In the genomic region with DNA sequence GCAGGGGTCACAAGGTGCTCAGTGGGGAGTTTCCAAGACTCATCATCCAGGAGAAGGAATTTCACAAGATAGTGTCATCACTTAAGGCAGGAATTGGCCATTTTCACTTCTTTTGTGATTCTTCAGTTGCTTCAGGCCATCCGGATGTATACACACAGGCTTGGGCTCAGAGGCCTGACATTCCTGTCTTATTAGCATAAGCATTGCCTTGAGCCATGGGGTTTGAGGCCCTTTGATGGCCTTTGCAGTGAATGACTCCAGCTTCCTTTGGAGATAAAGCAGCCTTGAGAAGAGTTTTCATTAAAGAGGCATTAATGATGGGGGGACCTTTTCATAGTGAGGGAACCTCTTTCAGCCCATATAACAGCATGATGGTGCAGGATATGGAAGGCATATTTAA, we compare ENCODE assay signal across 31 cellular contexts.
"Had no signal": no experiment of that assay in that cellular context is flagged by ENCODE, and none has a peak within 500 bp of the region (broad histone marks: within the 10 kb centered on the region; RNA-seq: fewer than 3 reads in every experiment).

No MANE protein-coding gene starts in this region.

- H3K27ac Mint-ChIP-seq: activated CD4-positive, alpha-beta memory T cell treated with anti-CD3 and anti-CD28 coated beads for 36 hours; activated CD4-positive, alpha-beta T cell treated with anti-CD3 and anti-CD28 coated beads for 36 hours; activated CD4-positive, alpha-beta T cell treated with anti-CD3 and anti-CD28 coated beads, Interleukin-2, amount 10 ng/mL, durations not matched to agents 24 days and 14 days; activated naive CD4-positive, alpha-beta T cell treated with anti-CD3 and anti-CD28 coated beads, Interleukin-2, amount 10 ng/mL, durations not matched to agents 7 days and 5 days; activated naive CD4-positive, alpha-beta T cell treated with anti-CD3 and anti-CD28 coated beads, Interleukin-2, amount 50 U/mL, for 72 hours; activated naive CD8-positive, alpha-beta T cell treated with anti-CD3 and anti-CD28 coated beads, Interleukin-2, amount 10 ng/mL, durations not matched to agents 7 days and 5 days; activated T-cell treated with anti-CD3 and anti-CD28 coated beads, Interleukin-2, amount 50 U/mL, for 24 hours; activated T-cell treated with anti-CD3 and anti-CD28 coated beads, Interleukin-2, amount 50 U/mL, for 72 hours; brain; T-cell; T-helper 1 cell treated with Interleukin-12 subunit alpha and Interleukin-12 subunit beta and Interleukin-4 antibody, amounts not matched to agents 30 μg/mL and 1 μg/mL, for 36 hours had no signal

- ATAC-seq: activated CD4-positive, alpha-beta T cell treated with anti-CD3 and anti-CD28 coated beads for 36 hours; activated naive CD4-positive, alpha-beta T cell treated with anti-CD3 and anti-CD28 coated beads, Interleukin-2, amount 50 U/mL, for 72 hours; activated T-cell treated with anti-CD3 and anti-CD28 coated beads, Interleukin-2, amount 50 U/mL, for 72 hours; esophagus mucosa; gastrocnemius medialis; heart left ventricle; T-cell had no signal

- H3K36me3 Mint-ChIP-seq: activated CD4-positive, alpha-beta memory T cell treated with anti-CD3 and anti-CD28 coated beads for 36 hours; activated naive CD4-positive, alpha-beta T cell treated with anti-CD3 and anti-CD28 coated beads, Interleukin-2, amount 10 ng/mL, durations not matched to agents 7 days and 5 days; activated naive CD8-positive, alpha-beta T cell treated with anti-CD3 and anti-CD28 coated beads, Interleukin-2, amount 10 ng/mL, durations not matched to agents 7 days and 5 days; brain; T-cell had no signal

- H3K27me3 ChIP-seq: ascending aorta, breast epithelium, cardiac muscle cell, colonic mucosa, gastrocnemius medialis, heart left ventricle had no signal

- H3K4me1 ChIP-seq: ascending aorta, breast epithelium, colonic mucosa, gastrocnemius medialis, heart left ventricle had no signal

- H3K4me3 Mint-ChIP-seq: activated CD4-positive, alpha-beta memory T cell treated with anti-CD3 and anti-CD28 coated beads for 36 hours; activated CD4-positive, alpha-beta T cell treated with anti-CD3 and anti-CD28 coated beads for 36 hours; activated CD4-positive, alpha-beta T cell treated with anti-CD3 and anti-CD28 coated beads, Interleukin-2, amount 10 ng/mL, durations not matched to agents 24 days and 14 days; activated naive CD4-positive, alpha-beta T cell treated with anti-CD3 and anti-CD28 coated beads, Interleukin-2, amount 10 ng/mL, durations not matched to agents 7 days and 5 days; activated naive CD8-positive, alpha-beta T cell treated with anti-CD3 and anti-CD28 coated beads, Interleukin-2, amount 10 ng/mL, durations not matched to agents 7 days and 5 days; activated T-cell treated with anti-CD3 and anti-CD28 coated beads, Interleukin-2, amount 50 U/mL, for 24 hours; activated T-cell treated with anti-CD3 and anti-CD28 coated beads, Interleukin-2, amount 50 U/mL, for 72 hours; brain; T-cell; T-helper 1 cell treated with Interleukin-12 subunit alpha and Interleukin-12 subunit beta and Interleukin-4 antibody, amounts not matched to agents 30 μg/mL and 1 μg/mL, for 36 hours had no signal

- H3K9me3 ChIP-seq: ascending aorta, colonic mucosa, gastrocnemius medialis had no signal

- H3K27ac ChIP-seq: ascending aorta, breast epithelium, cardiac muscle cell, colonic mucosa, gastrocnemius medialis, heart left ventricle, WERI-Rb-1 had no signal

- H3K4me3 ChIP-seq: ascending aorta, breast epithelium, cardiac muscle cell, colonic mucosa, gastrocnemius medialis, heart left ventricle had no signal

- H3K27me3 Mint-ChIP-seq: activated CD4-positive, alpha-beta memory T cell treated with anti-CD3 and anti-CD28 coated beads for 36 hours; activated CD4-positive, alpha-beta T cell treated with anti-CD3 and anti-CD28 coated beads for 36 hours; activated CD4-positive, alpha-beta T cell treated with anti-CD3 and anti-CD28 coated beads, Interleukin-2, amount 10 ng/mL, durations not matched to agents 24 days and 14 days; activated naive CD4-positive, alpha-beta T cell treated with anti-CD3 and anti-CD28 coated beads, Interleukin-2, amount 10 ng/mL, durations not matched to agents 7 days and 5 days; activated naive CD8-positive, alpha-beta T cell treated with anti-CD3 and anti-CD28 coated beads, Interleukin-2, amount 10 ng/mL, durations not matched to agents 7 days and 5 days; activated T-cell treated with anti-CD3 and anti-CD28 coated beads, Interleukin-2, amount 50 U/mL, for 24 hours; T-cell had no signal

- H3K4me1 Mint-ChIP-seq: activated CD4-positive, alpha-beta T cell treated with anti-CD3 and anti-CD28 coated beads for 36 hours; activated CD4-positive, alpha-beta T cell treated with anti-CD3 and anti-CD28 coated beads, Interleukin-2, amount 10 ng/mL, durations not matched to agents 24 days and 14 days; activated naive CD4-positive, alpha-beta T cell treated with anti-CD3 and anti-CD28 coated beads, Interleukin-2, amount 10 ng/mL, durations not matched to agents 7 days and 5 days; activated naive CD8-positive, alpha-beta T cell treated with anti-CD3 and anti-CD28 coated beads, Interleukin-2, amount 10 ng/mL, durations not matched to agents 7 days and 5 days; brain; T-cell had no signal

- H3K36me3 ChIP-seq: ascending aorta, breast epithelium, cardiac muscle cell, colonic mucosa, gastrocnemius medialis, heart left ventricle, WERI-Rb-1 had no signal

- DNase-seq: activated CD4-positive, alpha-beta memory T cell treated with anti-CD3 and anti-CD28 coated beads for 36 hours; activated CD4-positive, alpha-beta T cell treated with anti-CD3 and anti-CD28 coated beads for 36 hours; activated CD4-positive, alpha-beta T cell treated with anti-CD3 and anti-CD28 coated beads, Interleukin-2, amount 10 ng/mL, durations not matched to agents 24 days and 14 days; activated CD4-positive, CD25-positive, alpha-beta regulatory T cell; activated CD4-positive, CD25-positive, alpha-beta regulatory T cell treated with anti-CD3 and anti-CD28 coated beads, Interleukin-2, amount 50 U/mL, for 72 hours; activated CD8-positive, alpha-beta memory T cell treated with anti-CD3 and anti-CD28 coated beads, Interleukin-2, amount 50 U/mL, for 48 hours; activated gamma-delta T cell; activated naive CD4-positive, alpha-beta T cell; activated naive CD4-positive, alpha-beta T cell treated with anti-CD3 and anti-CD28 coated beads, Interleukin-2, amount 10 ng/mL, durations not matched to agents 7 days and 5 days; activated naive CD8-positive, alpha-beta T cell treated with anti-CD3 and anti-CD28 coated beads, Interleukin-2, amount 10 ng/mL, durations not matched to agents 7 days and 5 days; activated T-cell treated with anti-CD3 and anti-CD28 coated beads for 4 hours; activated T-cell treated with anti-CD3 and anti-CD28 coated beads, Interleukin-2, amount 50 U/mL, for 24 hours; activated T-cell treated with anti-CD3 and anti-CD28 coated beads, Interleukin-2, amount 50 U/mL, for 72 hours; central memory CD4-positive, alpha-beta T cell; cerebellar nuclear complex; colonic mucosa; effector CD8-positive, alpha-beta T cell; foreskin fibroblast; gastrocnemius medialis; glutamatergic neuron; heart left ventricle; T-cell; T-helper 9 cell; WERI-Rb-1 had no signal
